Comparison of ENCODE assay signal across 9 cellular contexts in the genomic region with DNA sequence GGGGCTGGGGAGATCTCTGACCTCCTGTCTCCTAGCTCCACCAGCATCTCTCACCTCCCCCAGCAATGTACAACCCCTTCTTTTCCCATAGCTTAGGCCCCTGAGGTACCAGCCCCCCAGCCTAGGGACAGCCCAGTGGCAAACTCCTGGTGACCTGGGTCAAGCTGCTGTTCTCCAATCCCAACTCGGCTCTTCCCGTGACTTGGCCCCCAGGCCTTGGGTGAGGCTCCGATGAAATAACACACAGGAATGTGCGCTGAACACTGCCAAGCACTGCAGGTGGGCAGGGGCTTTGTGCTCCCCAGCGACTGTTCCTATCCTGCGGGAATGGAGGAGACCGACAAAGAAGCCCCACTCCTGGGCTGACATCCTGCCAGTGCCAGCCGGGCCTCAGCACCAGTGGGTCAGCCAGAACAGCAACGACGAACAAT.
A peak's percentile ranks its signal among the peaks of the same experiment; 100 is the strongest.
DNase-seq lines count a peak whose midpoint lies in the region; ATAC-seq and TF ChIP-seq lines count a peak whose summit lies in the region.
"Had no signal": no experiment of that assay in that cellular context is flagged by ENCODE, and none has a peak within 500 bp of the region (broad histone marks: within the 10 kb centered on the region; RNA-seq: fewer than 3 reads in every experiment).

No MANE protein-coding gene starts in this region.

- peaks cover 54 to 77% (median 61%) of the 10 kb centered on the region in 3 donors for H3K4me1 Mint-ChIP-seq in T-cell
- peaks cover 57% of the 10 kb centered on the region for H3K4me1 Mint-ChIP-seq in stimulated activated effector memory CD8-positive, alpha-beta T cell treated with anti-CD3 and anti-CD28 coated beads, Interleukin-12 subunit alpha, Interleukin-12 subunit beta, amount 100 ng/mL, for 72 hours

- 79 to 82% methylated on average over 9 to 10 of the region's 10 CpGs for WGBS in body of pancreas, 2 donors

- H3K36me3 Mint-ChIP-seq in T-cell: no peaks in the 10 kb centered on the region
- peaks cover 9% of the 10 kb centered on the region for H3K36me3 Mint-ChIP-seq in stimulated activated effector memory CD8-positive, alpha-beta T cell treated with anti-CD3 and anti-CD28 coated beads, Interleukin-12 subunit alpha, Interleukin-12 subunit beta, amount 100 ng/mL, for 72 hours

- no peak overlapping the region for H3K27ac ChIP-seq in body of pancreas

- peaks cover 0 to 4% (median 0%) of the 10 kb centered on the region in 3 donors for H3K9me3 Mint-ChIP-seq in T-cell
- no peaks in the 10 kb centered on the region for H3K9me3 Mint-ChIP-seq in stimulated activated effector memory CD8-positive, alpha-beta T cell treated with anti-CD3 and anti-CD28 coated beads, Interleukin-12 subunit alpha, Interleukin-12 subunit beta, amount 100 ng/mL, for 72 hours

- H3K4me3 ChIP-seq in epithelial cell of esophagus (ENCODE audit: low read length) (no peak overlapping the region), body of pancreas (no peak overlapping the region)

- no peaks in the 10 kb centered on the region for H3K27me3 ChIP-seq in body of pancreas

- ATAC-seq in T-cell (replicated peaks in 1 of 4) (no peak), body of pancreas (no peak)
- no peak for ATAC-seq in stimulated activated effector memory CD8-positive, alpha-beta T cell treated with anti-CD3 and anti-CD28 coated beads, Interleukin-12 subunit alpha, Interleukin-12 subunit beta, amount 100 ng/mL, for 72 hours

- H3K27me3 Mint-ChIP-seq in T-cell: no peaks in the 10 kb centered on the region

- TF ChIP-seq POLR2A in body of pancreas (IDR thresholded peaks at IDR 0.05): no peak

- intact Hi-C loops in body of pancreas (cut with DNase I): no loop called here

- H3K9me3 ChIP-seq in body of pancreas: no peaks in the 10 kb centered on the region

- peak overlapping the region; percentile 61 to 91 (median 86) for H3K4me3 Mint-ChIP-seq in T-cell
- peak overlapping the region; percentile 58 for H3K4me3 Mint-ChIP-seq in stimulated activated effector memory CD8-positive, alpha-beta T cell treated with anti-CD3 and anti-CD28 coated beads, Interleukin-12 subunit alpha, Interleukin-12 subunit beta, amount 100 ng/mL, for 72 hours

- H3K36me3 ChIP-seq in body of pancreas (replicated peaks in 1 of 2; ENCODE audit: insufficient read depth in 1 of 2, low read depth in 2 of 2): no peaks in the 10 kb centered on the region

- TF ChIP-seq CTCF in epithelial cell of esophagus (IDR thresholded peaks at IDR 0.05; ENCODE audit: insufficient read depth, low read depth, low read length, missing control alignments): no peak
- no peak for TF ChIP-seq CTCF in body of pancreas (IDR thresholded peaks at IDR 0.05)

- no peaks in the 10 kb centered on the region for H3K4me1 ChIP-seq in body of pancreas

- POLR2A ChIA-PET in T-cell (lab: Charles Lee): interaction anchor here in 1 of 2 donors (0.6 kb wide), 1 partner anchor 295 kb away, joined by 4 read pairs; no protein-coding TSS in a partner anchor

- CTCF ChIA-PET in T-cell (lab: Charles Lee): interaction anchor here (0.8 to 4.6 kb wide), 8 partner anchors 11 to 213 kb away, joined by 3 to 45 read pairs (median 6); no protein-coding TSS in a partner anchor

- DNase-seq in activated CD8-positive, alpha-beta memory T cell treated with anti-CD3 and anti-CD28 coated beads, Interleukin-2, amount 50 U/mL, for 48 hours: peak; percentile 55
- DNase-seq in activated CD8-positive, alpha-beta memory T cell treated with anti-CD3 and anti-CD28 coated beads, Interleukin-2, amount 50 U/mL, for 4 hours: no peak
- DNase-seq in T-cell (no peak), epithelial cell of esophagus (ENCODE audit: low read depth) (peak; percentile 55), NCI-H1105 (lab: John Stamatoyannopoulos, UW) (no peak), body of pancreas (no peak), DMS79 treated with DMSO at 0.1 percent for 48 hours (lab: John Stamatoyannopoulos, UW) (no peak)
- peak in 1 of 2 donors; percentile 60 for DNase-seq in stimulated activated effector memory CD8-positive, alpha-beta T cell treated with anti-CD3 and anti-CD28 coated beads, Interleukin-12 subunit alpha, Interleukin-12 subunit beta, amount 100 ng/mL, for 72 hours (ENCODE audit: low spot score in 2 of 2)
- DNase-seq: aorta had no signal

- H3K27ac Mint-ChIP-seq in T-cell: peak overlapping the region; percentile 84 to 95
- peak overlapping the region; percentile 92 for H3K27ac Mint-ChIP-seq in stimulated activated effector memory CD8-positive, alpha-beta T cell treated with anti-CD3 and anti-CD28 coated beads, Interleukin-12 subunit alpha, Interleukin-12 subunit beta, amount 100 ng/mL, for 72 hours

Comparison
In these comparisons a context has a peak if more than half of its experiments do, and no peak if none do; other contexts are left out.
1. DNase-seq: peak in activated CD8-positive, alpha-beta memory T cell treated with anti-CD3 and anti-CD28 coated beads, Interleukin-2, amount 50 U/mL, for 48 hours (single experiment) and epithelial cell of esophagus (single experiment); none in activated CD8-positive, alpha-beta memory T cell treated with anti-CD3 and anti-CD28 coated beads, Interleukin-2, amount 50 U/mL, for 4 hours (single experiment), T-cell (0 of 34), NCI-H1105 (single experiment), body of pancreas (0 of 4) and DMS79 treated with DMSO at 0.1 percent for 48 hours (single experiment).